Comparison of ENCODE assay signal across 17 cellular contexts in the genomic region with DNA sequence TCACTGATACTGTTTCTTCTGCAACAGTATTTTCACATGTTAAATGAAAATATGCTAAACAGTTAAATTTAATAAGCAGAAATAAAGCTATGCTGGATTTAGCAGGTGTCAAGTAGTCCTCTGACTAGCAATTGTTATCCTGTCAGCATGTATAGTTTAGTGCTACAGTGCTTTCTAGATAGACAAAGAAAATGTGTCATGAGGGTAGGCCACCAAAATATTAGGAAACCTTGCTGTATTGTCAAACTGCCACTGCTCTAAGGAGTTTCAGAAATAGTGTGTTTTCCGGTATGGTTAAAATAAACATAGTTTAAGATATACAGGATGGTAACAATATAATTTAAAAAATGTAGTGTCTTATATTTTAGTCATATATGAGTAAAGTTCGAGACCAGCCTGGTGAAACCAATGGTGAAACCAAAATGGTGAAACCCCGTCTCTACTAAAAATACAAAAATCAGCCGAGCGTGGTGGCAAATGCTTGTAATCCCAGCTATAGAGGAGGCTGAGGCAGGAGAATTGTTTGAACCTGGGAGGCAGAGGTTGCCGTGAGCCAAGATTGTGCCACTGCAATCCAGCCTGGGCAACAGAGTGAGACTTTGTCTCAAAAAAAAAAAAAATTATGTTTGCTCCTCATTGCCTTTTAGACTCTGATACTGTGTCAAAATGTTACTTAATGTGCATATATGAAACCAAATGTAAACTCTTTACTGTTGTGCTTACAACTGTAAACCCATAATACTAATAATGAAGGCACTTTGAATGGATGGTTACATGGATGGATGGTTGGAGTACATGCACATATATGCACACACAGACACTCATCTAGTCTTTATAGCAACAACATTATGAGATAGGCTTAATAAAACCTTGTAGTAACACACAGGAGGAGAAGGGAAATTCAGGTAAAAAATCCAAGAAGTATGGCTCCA.
DNase-seq lines count a peak whose midpoint lies in the region; ATAC-seq and TF ChIP-seq lines count a peak whose summit lies in the region.
"Had no signal": no experiment of that assay in that cellular context is flagged by ENCODE, and none has a peak within 500 bp of the region (broad histone marks: within the 10 kb centered on the region; RNA-seq: fewer than 3 reads in every experiment).

No MANE protein-coding gene starts in this region.

- H3K4me3 ChIP-seq in BE2C (ENCODE audit: low read depth, low read length) = no peak overlapping the region
- no peak overlapping the region for H3K4me3 ChIP-seq in smooth muscle cell
- H3K4me3 ChIP-seq: dorsolateral prefrontal cortex, esophagus muscularis mucosa, neural progenitor cell had no signal

- no peaks in the 10 kb centered on the region for H4K20me1 ChIP-seq in smooth muscle cell (ENCODE audit: low read depth)

- peak; percentile 59 for ATAC-seq in GM19043 (IDR thresholded peaks at IDR 0.05; ENCODE audit: low read depth, unreplicated experiment)
- ATAC-seq in GM21825 (IDR thresholded peaks at IDR 0.05; ENCODE audit: unreplicated experiment) = peak; percentile 52
- ATAC-seq in HG03159 (IDR thresholded peaks at IDR 0.05; ENCODE audit: unreplicated experiment) = peak; percentile 66
- ATAC-seq in GM21786 (IDR thresholded peaks at IDR 0.05; ENCODE audit: unreplicated experiment) = no peak
- ATAC-seq: T-helper 17 cell had no signal

- DNase-seq in NCI-H1436 (lab: John Stamatoyannopoulos, UW) (no peak), BE2C (no peak), smooth muscle cell (lab: John Stamatoyannopoulos, UW; ENCODE audit: unreplicated experiment) (no peak)
- DNase-seq: activated CD8-positive, alpha-beta memory T cell treated with anti-CD3 and anti-CD28 coated beads, Interleukin-2, amount 50 U/mL, for 48 hours; C1 segment of cervical spinal cord; DMS53; dorsolateral prefrontal cortex; head of caudate nucleus; mesendoderm; NCI-H526 treated with DMSO at 0.1 percent for 48 hours; T-helper 17 cell had no signal

- H3K27ac ChIP-seq in smooth muscle cell (ENCODE audit: low read depth) = no peak overlapping the region
- H3K27ac ChIP-seq: dorsolateral prefrontal cortex, esophagus muscularis mucosa, neural progenitor cell had no signal

- H3K9me3 ChIP-seq in BE2C (no peaks in the 10 kb centered on the region; the same call in 1 of the 2 replicates), smooth muscle cell (replicated peaks; ENCODE audit: low read depth) (no peaks in the 10 kb centered on the region)
- H3K9me3 ChIP-seq: esophagus muscularis mucosa had no signal

- no peak overlapping the region for H2AFZ ChIP-seq in smooth muscle cell (ENCODE audit: low read depth)
- H2AFZ ChIP-seq: neural progenitor cell had no signal

- H3K27me3 ChIP-seq in BE2C (no peaks in the 10 kb centered on the region), smooth muscle cell (ENCODE audit: low read depth) (no peaks in the 10 kb centered on the region)
- H3K27me3 ChIP-seq: dorsolateral prefrontal cortex, esophagus muscularis mucosa, neural progenitor cell had no signal

- TF ChIP-seq CTCF in BE2C (IDR thresholded peaks at IDR 0.05; ENCODE audit: low read depth, low read length) (no peak), smooth muscle cell (IDR thresholded peaks at IDR 0.05; ENCODE audit: borderline replicate concordance, insufficient read depth, poor library complexity, severe bottlenecking) (no peak)

- H3F3A ChIP-seq in smooth muscle cell (ENCODE audit: low read depth) = no peaks in the 10 kb centered on the region

- no peaks in the 10 kb centered on the region for H3K79me2 ChIP-seq in smooth muscle cell (ENCODE audit: low read depth)

- H3K9ac ChIP-seq in smooth muscle cell (ENCODE audit: low read depth) = no peak overlapping the region
- H3K9ac ChIP-seq: neural progenitor cell had no signal

- H3K4me1 ChIP-seq in BE2C = no peaks in the 10 kb centered on the region
- H3K4me1 ChIP-seq in smooth muscle cell (ENCODE audit: low read depth) = no peaks in the 10 kb centered on the region
- H3K4me1 ChIP-seq: esophagus muscularis mucosa, neural progenitor cell had no signal

- H3K4me2 ChIP-seq in smooth muscle cell = no peak overlapping the region
- H3K4me2 ChIP-seq: neural progenitor cell had no signal

- H3K36me3 ChIP-seq in BE2C = no peaks in the 10 kb centered on the region
- H3K36me3 ChIP-seq in smooth muscle cell (ENCODE audit: low read depth) = no peaks in the 10 kb centered on the region
- H3K36me3 ChIP-seq: esophagus muscularis mucosa, neural progenitor cell had no signal

- 98% methylated on average over 6 of the region's 6 CpGs for WGBS in smooth muscle cell (ENCODE audit: low lambda C conversion rate)
